19 cellular contexts compared by ENCODE assay signal in the genomic region with DNA sequence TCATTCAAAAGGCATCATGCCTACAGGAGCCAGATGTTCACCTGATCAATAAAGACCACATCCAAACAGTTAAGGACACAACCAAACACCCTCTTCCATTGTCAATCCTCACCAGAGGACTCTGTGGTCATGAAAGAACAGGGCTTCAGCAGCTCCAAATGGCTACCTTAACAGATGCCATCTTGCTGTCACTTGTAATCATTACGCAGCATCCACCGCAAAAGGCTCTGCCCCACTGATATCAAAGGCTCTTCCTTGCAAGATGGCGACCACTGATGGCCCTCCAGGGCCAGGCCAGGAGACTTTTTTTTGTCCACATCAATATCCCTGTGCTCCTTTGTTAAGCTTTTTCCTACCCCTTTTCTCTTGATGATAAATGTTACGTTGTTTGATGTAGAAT.
"Had no signal": no experiment of that assay in that cellular context is flagged by ENCODE, and none has a peak within 500 bp of the region (broad histone marks: within the 10 kb centered on the region; RNA-seq: fewer than 3 reads in every experiment).

No MANE protein-coding gene starts in this region.

- H3K27me3 Mint-ChIP-seq: activated naive CD4-positive, alpha-beta T cell treated with anti-CD3 and anti-CD28 coated beads, Interleukin-2, amount 50 U/mL, for 24 hours; brain; dendritic cell treated with granulocyte-macrophage colony-stimulating factor and Interleukin-4, amounts not matched to agents 40 ng/mL and 50 ng/mL, for 4 days; naive thymus-derived CD4-positive, alpha-beta T cell; T-cell had no signal

- H3K36me3 ChIP-seq: thyroid gland had no signal

- H3K9me3 ChIP-seq: thyroid gland had no signal

- H3K4me3 ChIP-seq: thyroid gland had no signal

- H3K4me1 Mint-ChIP-seq: activated naive CD4-positive, alpha-beta T cell treated with anti-CD3 and anti-CD28 coated beads, Interleukin-2, amount 50 U/mL, for 24 hours had no signal

- H3K4me1 ChIP-seq: thyroid gland had no signal

- H3K27ac Mint-ChIP-seq: activated naive CD4-positive, alpha-beta T cell treated with anti-CD3 and anti-CD28 coated beads, Interleukin-2, amount 50 U/mL, for 24 hours; dendritic cell treated with granulocyte-macrophage colony-stimulating factor and Interleukin-4, amounts not matched to agents 40 ng/mL and 50 ng/mL, for 4 days; naive thymus-derived CD4-positive, alpha-beta T cell; T-cell; T-helper 2 cell treated with Interferon-gamma antibody and Interleukin-4, amounts not matched to agents 5 μg/mL and 100 μg/mL, for 36 hours had no signal

- H3K27ac ChIP-seq: thyroid gland, WERI-Rb-1 had no signal

- ATAC-seq: naive thymus-derived CD4-positive, alpha-beta T cell; stimulated activated naive CD8-positive, alpha-beta T cell treated with anti-CD3 and anti-CD28 coated beads, Interleukin-15, Interleukin-2, amounts not matched to agents 100 U/mL and 50 U/mL, for 24 hours; T-cell had no signal

- DNase-seq: activated gamma-delta T cell treated with Interleukin-2 at 50 U/mL for 16 hours; activated T-cell treated with anti-CD3 and anti-CD28 coated beads, Interleukin-2, amount 50 U/mL, for 1 hour; anterior cingulate cortex; effector CD4-positive, alpha-beta T cell; hippocampal formation; kidney glomerular epithelial cell; naive thymus-derived CD4-positive, alpha-beta T cell; occipital lobe; stimulated activated CD4-positive, alpha-beta T cell treated with anti-CD3 and anti-CD28 coated beads, Interleukin-4, amount 100 ng/mL, for 24 hours; stimulated activated naive CD8-positive, alpha-beta T cell treated with anti-CD3 and anti-CD28 coated beads, Interleukin-15, Interleukin-2, amounts not matched to agents 100 U/mL and 50 U/mL, for 24 hours; substantia nigra; T-cell; thyroid gland; WERI-Rb-1 had no signal

- H3K4me3 Mint-ChIP-seq: activated naive CD4-positive, alpha-beta T cell treated with anti-CD3 and anti-CD28 coated beads, Interleukin-2, amount 50 U/mL, for 24 hours; brain; dendritic cell treated with granulocyte-macrophage colony-stimulating factor and Interleukin-4, amounts not matched to agents 40 ng/mL and 50 ng/mL, for 4 days; naive thymus-derived CD4-positive, alpha-beta T cell; neural crest cell; T-cell; T-helper 2 cell treated with Interferon-gamma antibody and Interleukin-4, amounts not matched to agents 5 μg/mL and 100 μg/mL, for 36 hours had no signal

- H3K27me3 ChIP-seq: thyroid gland had no signal
